17 cellular contexts compared by ENCODE assay signal in genomic region chr3:36697397-36698001, GRCh38.
A peak's percentile ranks its signal among the peaks of the same experiment; 100 is the strongest.
DNase-seq lines count a peak whose midpoint lies in the region; ATAC-seq and TF ChIP-seq lines count a peak whose summit lies in the region.
"Had no signal": no experiment of that assay in that cellular context is flagged by ENCODE, and none has a peak within 500 bp of the region (broad histone marks: within the 10 kb centered on the region; RNA-seq: fewer than 3 reads in every experiment).

No MANE protein-coding gene starts in this region.

- no peak overlapping the region for H3K27ac ChIP-seq in RWPE2 (ENCODE audit: poor library complexity, severe bottlenecking)
- no peak overlapping the region for H3K27ac ChIP-seq in MM.1S (ENCODE audit: low read length)
- H3K27ac ChIP-seq: dorsolateral prefrontal cortex, tibial nerve had no signal

- H3K36me3 ChIP-seq in RWPE2 (ENCODE audit: low read depth) (no peaks in the 10 kb centered on the region), MM.1S (replicated peaks; ENCODE audit: insufficient read depth, low read length) (no peaks in the 10 kb centered on the region)
- H3K36me3 ChIP-seq: tibial nerve had no signal

- ATAC-seq in RWPE2 (ENCODE audit: low read depth) = no peak
- ATAC-seq in GM21619 (IDR thresholded peaks at IDR 0.05; ENCODE audit: unreplicated experiment) = no peak
- no peak for ATAC-seq in HG03354 (IDR thresholded peaks at IDR 0.05; ENCODE audit: poor library complexity, severe bottlenecking, unreplicated experiment)
- ATAC-seq: CD8-positive, alpha-beta T cell; sciatic nerve had no signal

- H3K4me1 ChIP-seq in RWPE2 (ENCODE audit: insufficient read depth, poor library complexity, severe bottlenecking) (peaks cover 7% of the 10 kb centered on the region), MM.1S (ENCODE audit: low read length) (no peaks in the 10 kb centered on the region)
- H3K4me1 ChIP-seq: tibial nerve had no signal

- no peaks in the 10 kb centered on the region for H3F3A ChIP-seq in MM.1S (ENCODE audit: insufficient read depth, low read length)

- H3K4me2 ChIP-seq in MM.1S (ENCODE audit: low read depth, low read length) = no peak overlapping the region

- H3K9ac ChIP-seq in MM.1S (ENCODE audit: low read length) = no peak overlapping the region

- DNase-seq in AG09309 (ENCODE audit: low read depth) = no peak
- no peak for DNase-seq in GM12865 (ENCODE audit: low read depth)
- no peak for DNase-seq in RWPE2 (ENCODE audit: low spot score)
- no peak for DNase-seq in epithelial cell of proximal tubule (ENCODE audit: low read depth)
- DNase-seq in HT-29 (ENCODE audit: low spot score) = no peak
- no peak for DNase-seq in MM.1S
- DNase-seq: activated CD4-positive, alpha-beta T cell treated with anti-CD3 and anti-CD28 coated beads, Interleukin-2, amount 50 U/mL, for 4 hours; CD8-positive, alpha-beta T cell; dorsolateral prefrontal cortex; NCI-H1092 treated with DMSO at 0.1 percent for 48 hours; NCI-H510A treated with DMSO at 0.1 percent for 48 hours; stimulated activated CD4-positive, alpha-beta T cell treated with anti-CD3 and anti-CD28 coated beads, Interleukin-4, amount 100 ng/mL, for 1 hour; T-helper 9 cell had no signal

- no peaks in the 10 kb centered on the region for H3K9me2 ChIP-seq in MM.1S (replicated peaks; ENCODE audit: insufficient read depth, low read length)

- H3K9me3 ChIP-seq in RWPE2 (ENCODE audit: severe bottlenecking) = no peaks in the 10 kb centered on the region
- no peaks in the 10 kb centered on the region for H3K9me3 ChIP-seq in MM.1S (replicated peaks; ENCODE audit: insufficient read depth, low read length)
- H3K9me3 ChIP-seq: tibial nerve had no signal

- TF ChIP-seq CTCF in AG09309 (IDR thresholded peaks at IDR 0.05; ENCODE audit: control insufficient read depth, insufficient read depth, low read depth, low read length, missing control alignments) (peak; percentile 21), GM12865 (IDR thresholded peaks at IDR 0.05; ENCODE audit: insufficient read depth, low read depth, low read length, missing control alignments) (peak; percentile 2), RWPE2 (IDR thresholded peaks at IDR 0.05; ENCODE audit: poor library complexity, severe bottlenecking) (peak; percentile 11), epithelial cell of proximal tubule (conservative IDR thresholded peaks at IDR 0.05; ENCODE audit: low read depth, low read length) (peak; percentile 50), MM.1S (IDR thresholded peaks at IDR 0.05; ENCODE audit: low read length) (no peak)

- H3K27me3 ChIP-seq in RWPE2 (ENCODE audit: insufficient read depth, poor library complexity, severe bottlenecking) (no peaks in the 10 kb centered on the region), MM.1S (replicated peaks; ENCODE audit: insufficient read depth, low read length) (no peaks in the 10 kb centered on the region)
- H3K27me3 ChIP-seq: tibial nerve had no signal

- H3K4me3 ChIP-seq in AG09309 (ENCODE audit: control insufficient read depth, low read depth, low read length) (no peak overlapping the region), GM12865 (ENCODE audit: low read depth, low read length) (no peak overlapping the region), RWPE2 (ENCODE audit: severe bottlenecking) (no peak overlapping the region), epithelial cell of proximal tubule (ENCODE audit: low read depth, low read length) (no peak overlapping the region), MM.1S (ENCODE audit: low read length) (no peak overlapping the region)
- H3K4me3 ChIP-seq: dorsolateral prefrontal cortex, tibial nerve had no signal

- no peak overlapping the region for H2AFZ ChIP-seq in MM.1S (ENCODE audit: low read length)

- no peaks in the 10 kb centered on the region for H3K79me2 ChIP-seq in MM.1S (ENCODE audit: low read length)

- no peaks in the 10 kb centered on the region for H4K20me1 ChIP-seq in MM.1S (ENCODE audit: insufficient read depth, low read length)
